8 cellular contexts compared by ENCODE assay signal in genomic region chr5:37248970-37249819, GRCh38. TPM values are rescaled to one million over a fixed set of nuclear protein-coding genes. Genes with fewer than 3 reads are reported as not detected.
A peak's percentile ranks its signal among the peaks of the same experiment; 100 is the strongest.
DNase-seq lines count a peak whose midpoint lies in the region; ATAC-seq and TF ChIP-seq lines count a peak whose summit lies in the region.

Gene CPLANE1 (minus strand): TSS chr5:37249376. CDS start chr5:37247698, 1,678 bp downstream.

- H3K4me1 ChIP-seq in BLaER1 treated with 17β-estradiol and CSF1 and Interleukin-3, amounts not matched to agents 10 nM and 100 nM: peaks cover 13 to 27% (median 21%) of the 10 kb centered on the region in 10 experiments
- H3K4me1 ChIP-seq in effector memory CD4-positive, alpha-beta T cell (ENCODE audit: control insufficient read depth, insufficient read depth, low read length, poor library complexity, severe bottlenecking): no peaks in the 10 kb centered on the region

- peak within 1 kb of the TSS; percentile 81 to 93 (median 89) for H3K27ac ChIP-seq in BLaER1 treated with 17β-estradiol and CSF1 and Interleukin-3, amounts not matched to agents 10 nM and 100 nM
- H3K27ac ChIP-seq in effector memory CD4-positive, alpha-beta T cell (ENCODE audit: insufficient read depth, low read length, poor library complexity, severe bottlenecking): peak within 1 kb of the TSS; percentile 53

- peak within 1 kb of the TSS; percentile 77 for H3K4me3 Mint-ChIP-seq in activated CD8-positive, alpha-beta T cell treated with anti-CD3 and anti-CD28 coated beads for 36 hours
- peak within 1 kb of the TSS; percentile 96 for H3K4me3 Mint-ChIP-seq in memory B cell

- DNase-seq in GM19238 (ENCODE audit: insufficient read length, low spot score) (peak; percentile 63), NCI-H748 (lab: John Stamatoyannopoulos, UW; ENCODE audit: unreplicated experiment) (peak; percentile 97), memory B cell (ENCODE audit: low spot score in 2 of 2) (peak; percentile 54 to 66)
- DNase-seq in activated CD8-positive, alpha-beta T cell treated with anti-CD3 and anti-CD28 coated beads for 36 hours: peak; percentile 59
- DNase-seq in effector memory CD4-positive, alpha-beta T cell: peak; percentile 9 to 29 (median 24)
- peak; percentile 25 for DNase-seq in stimulated activated CD8-positive, alpha-beta memory T cell treated with anti-CD3 and anti-CD28 coated beads, Interleukin-12 subunit alpha, Interleukin-12 subunit beta, amount 100 ng/mL, for 1 hour (ENCODE audit: low read depth)

- peak within 1 kb of the TSS; percentile 73 to 94 (median 89) for H3K4me2 ChIP-seq in BLaER1 treated with 17β-estradiol and CSF1 and Interleukin-3, amounts not matched to agents 10 nM and 100 nM

- H3K9me3 ChIP-seq in BLaER1 treated with 17β-estradiol and CSF1 and Interleukin-3, amounts not matched to agents 10 nM and 100 nM (replicated peaks in 1 of 11): peaks cover 4 to 14% (median 10%) of the 10 kb centered on the region in 11 experiments; a peak in 21 of 22 replicates
- H3K9me3 ChIP-seq in effector memory CD4-positive, alpha-beta T cell (ENCODE audit: control insufficient read depth, low read length): no peaks in the 10 kb centered on the region

- peak within 1 kb of the TSS; percentile 68 to 83 (median 78) for H3K4me3 ChIP-seq in BLaER1 treated with 17β-estradiol and CSF1 and Interleukin-3, amounts not matched to agents 10 nM and 100 nM
- peak within 1 kb of the TSS; percentile 86 for H3K4me3 ChIP-seq in effector memory CD4-positive, alpha-beta T cell (ENCODE audit: insufficient read depth, low read depth, low read length, poor library complexity, severe bottlenecking)

- H3K4me1 Mint-ChIP-seq in activated CD8-positive, alpha-beta T cell treated with anti-CD3 and anti-CD28 coated beads for 36 hours (ENCODE audit: low read depth): peaks cover 13% of the 10 kb centered on the region
- H3K4me1 Mint-ChIP-seq in memory B cell: peaks cover 5% of the 10 kb centered on the region

- no peaks in the 10 kb centered on the region for H3K9me3 Mint-ChIP-seq in activated CD8-positive, alpha-beta T cell treated with anti-CD3 and anti-CD28 coated beads for 36 hours
- peaks cover 2% of the 10 kb centered on the region for H3K9me3 Mint-ChIP-seq in memory B cell

- H3K27ac Mint-ChIP-seq in activated CD8-positive, alpha-beta T cell treated with anti-CD3 and anti-CD28 coated beads for 36 hours: peak within 1 kb of the TSS; percentile 68
- H3K27ac Mint-ChIP-seq in memory B cell: peak within 1 kb of the TSS; percentile 95

- POLR2A ChIA-PET in activated CD8-positive, alpha-beta T cell treated with anti-CD3 and anti-CD28 coated beads for 36 hours (lab: Charles Lee): interaction anchor here (0.9 to 1.2 kb wide), 3 partner anchors 9 to 137 kb away, joined by 3 read pairs; partner anchors contain the start of gene NUP155

- no peaks in the 10 kb centered on the region for H3K36me3 Mint-ChIP-seq in activated CD8-positive, alpha-beta T cell treated with anti-CD3 and anti-CD28 coated beads for 36 hours (ENCODE audit: low read depth)
- H3K36me3 Mint-ChIP-seq in memory B cell: no peaks in the 10 kb centered on the region

- TF ChIP-seq CTCF in activated CD8-positive, alpha-beta T cell treated with anti-CD3 and anti-CD28 coated beads for 36 hours (IDR thresholded peaks at IDR 0.05): no peak

- no peaks in the 10 kb centered on the region for H3K27me3 Mint-ChIP-seq in activated CD8-positive, alpha-beta T cell treated with anti-CD3 and anti-CD28 coated beads for 36 hours
- no peaks in the 10 kb centered on the region for H3K27me3 Mint-ChIP-seq in memory B cell

- H3K36me3 ChIP-seq in BLaER1 treated with 17β-estradiol and CSF1 and Interleukin-3, amounts not matched to agents 10 nM and 100 nM: 0 out of 22 replicates have a peak, but pooled peaks cover 0 to 4% (median 0%) of the 10 kb centered on the region in 11 experiments
- no peaks in the 10 kb centered on the region for H3K36me3 ChIP-seq in effector memory CD4-positive, alpha-beta T cell (ENCODE audit: control insufficient read depth, insufficient read depth, low read length)

- intact Hi-C loops in activated CD8-positive, alpha-beta T cell treated with anti-CD3 and anti-CD28 coated beads for 36 hours (cut with micrococcal nuclease): no loop called here

- ATAC-seq in HG03432 (IDR thresholded peaks at IDR 0.05; ENCODE audit: unreplicated experiment) (peak; percentile 90), memory B cell (ENCODE audit: low read depth) (peak; percentile 81)
- ATAC-seq in activated CD8-positive, alpha-beta T cell treated with anti-CD3 and anti-CD28 coated beads for 36 hours: peak; percentile 86

- H3K9ac ChIP-seq in BLaER1 treated with 17β-estradiol and CSF1 and Interleukin-3, amounts not matched to agents 10 nM and 100 nM: peak within 1 kb of the TSS; percentile 84 to 95 (median 92)

- H4K20me1 ChIP-seq in BLaER1 treated with 17β-estradiol and CSF1 and Interleukin-3, amounts not matched to agents 10 nM and 100 nM: peaks cover 0 to 17% (median 0%) of the 10 kb centered on the region in 11 experiments; a peak in 1 of 22 replicates

- CTCF ChIA-PET in activated CD8-positive, alpha-beta T cell treated with anti-CD3 and anti-CD28 coated beads for 36 hours (lab: Charles Lee): interaction anchor here (0.9 to 1.2 kb wide), 2 partner anchors 11 to 475 kb away, joined by 3 read pairs; no protein-coding TSS in a partner anchor

- no peaks in the 10 kb centered on the region for H3K27me3 ChIP-seq in BLaER1 treated with 17β-estradiol and CSF1 and Interleukin-3, amounts not matched to agents 10 nM and 100 nM
- no peaks in the 10 kb centered on the region for H3K27me3 ChIP-seq in effector memory CD4-positive, alpha-beta T cell (replicated peaks; ENCODE audit: control insufficient read depth, insufficient read depth, low read length, poor library complexity, severe bottlenecking)

RNA-seq across cellular contexts. Expression of gene CPLANE1, which starts in this region (rescaled TPM):
- 1 to 10 TPM; 4.8 to 4.9 TPM for total RNA-seq in activated CD8-positive, alpha-beta T cell treated with anti-CD3 and anti-CD28 coated beads for 36 hours

Comparison
In these comparisons a context has a peak if more than half of its experiments do, and no peak if none do; other contexts are left out.
1. Peak in every context shown above with its lines: DNase-seq, ATAC-seq, H3K4me3 ChIP-seq and H3K27ac ChIP-seq.
2. DNase-seq: peak in every context shown above with its lines; median percentile 97 in NCI-H748; 63 in GM19238; 60 in memory B cell; 59 in activated CD8-positive, alpha-beta T cell treated with anti-CD3 and anti-CD28 coated beads for 36 hours; 25 in stimulated activated CD8-positive, alpha-beta memory T cell treated with anti-CD3 and anti-CD28 coated beads, Interleukin-12 subunit alpha, Interleukin-12 subunit beta, amount 100 ng/mL, for 1 hour; 24 in effector memory CD4-positive, alpha-beta T cell.